Comparison of ENCODE assay signal across 22 cellular contexts in the genomic region with DNA sequence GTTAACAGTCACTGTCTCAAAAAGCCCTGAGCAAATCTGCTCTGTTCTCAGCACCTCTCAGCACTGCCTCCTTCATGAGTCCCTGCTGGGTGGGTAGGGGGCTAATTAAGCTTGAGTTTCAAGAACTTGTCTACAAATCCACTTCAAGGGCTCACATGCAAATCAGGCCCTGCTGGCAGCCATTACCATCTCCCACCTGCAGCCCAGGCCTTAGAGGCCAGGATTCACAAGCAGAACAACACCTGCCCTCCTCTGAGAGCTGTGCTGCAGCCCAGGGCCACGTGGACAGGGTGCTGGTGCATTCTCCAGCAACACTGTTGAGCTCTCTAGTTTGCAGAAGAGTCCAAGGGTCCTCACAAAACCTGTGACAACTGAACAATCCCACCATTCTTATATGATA.
DNase-seq lines count a peak whose midpoint lies in the region; ATAC-seq and TF ChIP-seq lines count a peak whose summit lies in the region.
"Had no signal": no experiment of that assay in that cellular context is flagged by ENCODE, and none has a peak within 500 bp of the region (broad histone marks: within the 10 kb centered on the region; RNA-seq: fewer than 3 reads in every experiment).

No MANE protein-coding gene starts in this region.

- no peak overlapping the region for H3K9ac ChIP-seq in H9 (ENCODE audit: extremely low read depth, insufficient read length, low read length)
- H3K9ac ChIP-seq in iPS-20b (ENCODE audit: low read depth, low read length) = peak overlapping the region; percentile 34; the same call in 1 of the 2 replicates

- H2BK5ac ChIP-seq in H9 (ENCODE audit: insufficient read length, low read length) = no peak overlapping the region

- WGBS in H9 (ENCODE audit: extremely low coverage, insufficient read length, low lambda C conversion rate) = no CpG with 5 or more reads among the region's 1 CpG

- no peak for ATAC-seq in GM21576 (IDR thresholded peaks at IDR 0.05; ENCODE audit: unreplicated experiment)
- ATAC-seq: A549, GM12878, K562, PC-3 had no signal

- H2BK120ac ChIP-seq in H9 (ENCODE audit: low read depth, low read length, poor library complexity, severe bottlenecking) = no peak overlapping the region

- no peak overlapping the region for H3K56ac ChIP-seq in H9 (ENCODE audit: insufficient read length, low read depth, low read length)

- no peak overlapping the region; a peak in 1 of 5 replicates for H3K4me3 Mint-ChIP-seq in H9
- H3K4me3 Mint-ChIP-seq: HFFc6 had no signal

- H3K4me1 Mint-ChIP-seq in H9 = peaks cover 42 to 55% of the 10 kb centered on the region in 2 experiments

- no peak overlapping the region for H2AK5ac ChIP-seq in H9 (ENCODE audit: insufficient read length, low read length)

- no peaks in the 10 kb centered on the region for H3K27me3 ChIP-seq in H9 (ENCODE audit: insufficient read depth, low read length)
- no peaks in the 10 kb centered on the region for H3K27me3 ChIP-seq in iPS-20b (ENCODE audit: insufficient read depth, low read length)
- H3K27me3 ChIP-seq: SJSA1 had no signal

- H3K9me3 ChIP-seq in H9 (ENCODE audit: control insufficient read depth, low read depth, low read length) (no peaks in the 10 kb centered on the region), iPS-20b (ENCODE audit: insufficient read depth, low read depth, low read length) (no peaks in the 10 kb centered on the region)
- H3K9me3 ChIP-seq: A549, SJSA1 had no signal

- H3K27me3 Mint-ChIP-seq in H9 (ENCODE audit: low read depth) = peaks cover 2% of the 10 kb centered on the region; the same call in 1 of the 2 replicates

- H4K91ac ChIP-seq in H9 (ENCODE audit: insufficient read length, low read depth, low read length) = no peak overlapping the region

- no peak overlapping the region for H2BK12ac ChIP-seq in H9 (ENCODE audit: insufficient read length, low read depth, low read length)

- no peak overlapping the region for H2AFZ ChIP-seq in H9 (ENCODE audit: low read length)

- H3K36me3 Mint-ChIP-seq in H9 (ENCODE audit: insufficient read depth in 1 of 3, low read depth in 3 of 3) = no peaks in the 10 kb centered on the region

- no peak overlapping the region for H3K18ac ChIP-seq in H9 (ENCODE audit: insufficient read length, low read depth, low read length)

- no peaks in the 10 kb centered on the region for H3K9me3 Mint-ChIP-seq in H9

- no peak overlapping the region for H3K27ac ChIP-seq in H9 (ENCODE audit: insufficient read length, low read depth, low read length)
- no peak overlapping the region for H3K27ac ChIP-seq in iPS-20b (ENCODE audit: low read length)
- H3K27ac ChIP-seq: A549, HL-60, SJSA1 had no signal

- H3K4ac ChIP-seq in H9 (ENCODE audit: low read depth, low read length) = no peak overlapping the region

- H4K20me1 ChIP-seq in H9 (ENCODE audit: control insufficient read depth, insufficient read depth, insufficient read length) = no peaks in the 10 kb centered on the region

- DNase-seq in H9 (peak; percentile 72), NCI-H146 (lab: John Stamatoyannopoulos, UW) (peak; percentile 54), NCI-H524 (lab: John Stamatoyannopoulos, UW) (peak; percentile 39 to 74), SHP77 treated with DMSO at 0.1 percent for 48 hours (lab: John Stamatoyannopoulos, UW) (no peak), GM19240 (ENCODE audit: insufficient read length, low spot score) (no peak), NK-92 (lab: John Stamatoyannopoulos, UW; ENCODE audit: unreplicated experiment) (no peak)
- DNase-seq: C1 segment of cervical spinal cord, DND-41, GDM1, GOT3, HFFc6, NCI-H1930, NCI-H526 treated with DMSO at 0.1 percent for 48 hours, PC-3, T-helper 2 cell had no signal

- H3K4me1 ChIP-seq in H9 (ENCODE audit: insufficient read depth, low read length) (peaks cover 12% of the 10 kb centered on the region; the same call in 1 of the 2 replicates), iPS-20b (ENCODE audit: insufficient read depth, low read length) (peaks cover 30% of the 10 kb centered on the region; the same call in 1 of the 2 replicates)
- H3K4me1 ChIP-seq: A549, SJSA1 had no signal

- H3K23ac ChIP-seq in H9 (ENCODE audit: insufficient read length, low read depth, low read length) = no peak overlapping the region

- no peak overlapping the region for H3K4me3 ChIP-seq in iPS-20b (ENCODE audit: low read length)
- H3K4me3 ChIP-seq: A549, GM12878, K562, SJSA1 had no signal

- H3T11ph ChIP-seq in H9 (ENCODE audit: low read length) = no peak overlapping the region

- H3K79me2 ChIP-seq in H9 (ENCODE audit: insufficient read depth, low read length) = no peaks in the 10 kb centered on the region

- H3K23me2 ChIP-seq in H9 (ENCODE audit: insufficient read length, low read depth, low read length, poor library complexity, severe bottlenecking) = no peaks in the 10 kb centered on the region

- H3K27ac Mint-ChIP-seq in H9 = peak overlapping the region in 2 of 3 experiments; percentile 91 to 92; a peak in 5 of 7 replicates
- H3K27ac Mint-ChIP-seq: HFFc6 had no signal

- H3K14ac ChIP-seq in H9 (ENCODE audit: insufficient read depth, low read length) = no peak overlapping the region

- H4K8ac ChIP-seq in H9 (replicated peaks; ENCODE audit: insufficient read length, low read depth, low read length) = no peak overlapping the region

- H3K4me2 ChIP-seq in H9 (ENCODE audit: insufficient read depth, insufficient read length, low read length) = no peak overlapping the region
- H3K4me2 ChIP-seq: A549 had no signal

- no peaks in the 10 kb centered on the region for H3K79me1 ChIP-seq in H9 (ENCODE audit: insufficient read depth, low read depth, low read length, poor library complexity, severe bottlenecking)

- H3K36me3 ChIP-seq in iPS-20b (ENCODE audit: insufficient read depth, low read depth, low read length) = no peaks in the 10 kb centered on the region
- H3K36me3 ChIP-seq: SJSA1 had no signal

- H2BK15ac ChIP-seq in H9 (ENCODE audit: low read depth, low read length) = no peak overlapping the region

- H2BK20ac ChIP-seq in H9 (ENCODE audit: low read depth, low read length, poor library complexity, severe bottlenecking) = no peak overlapping the region

- TF ChIP-seq CTCF in H9 (conservative IDR thresholded peaks at IDR 0.05) = no peak

- no peak overlapping the region for H4K5ac ChIP-seq in H9 (ENCODE audit: insufficient read length, low read depth, low read length)

Comparison
In these comparisons a context has a peak if more than half of its experiments do, and no peak if none do; other contexts are left out.
1. DNase-seq: peak in H9 (single experiment), NCI-H146 (single experiment) and NCI-H524 (2 of 2); none in SHP77 treated with DMSO at 0.1 percent for 48 hours (single experiment), GM19240 (single experiment) and NK-92 (single experiment).